Comparison of ENCODE assay signal across 24 cellular contexts in genomic region chr10:93804200-93804599, GRCh38. TPM values are rescaled to one million over a fixed set of nuclear protein-coding genes. Genes with fewer than 3 reads are reported as not detected.
"Had no signal": no experiment of that assay in that cellular context is flagged by ENCODE, and none has a peak within 500 bp of the region (broad histone marks: within the 10 kb centered on the region; RNA-seq: fewer than 3 reads in every experiment).

No MANE protein-coding gene starts in this region.

- H3K9me3 ChIP-seq: SJSA1 had no signal

- H3K4me3 ChIP-seq: SJSA1, SK-N-MC had no signal

- H3K36me3 ChIP-seq: SJSA1 had no signal

- H3K4me1 ChIP-seq: SJSA1 had no signal

- FAIRE-seq: HTR-8/SVneo, RCC 7860 had no signal

- DNase-seq: KBM-7, MV-4-11, NCI-H1048, NCI-H1105, NCI-H1417, NCI-H1436 treated with DMSO at 0.1 percent for 48 hours, NCI-H187, NCI-H2029, NCI-H2081 treated with DMSO at 0.1 percent for 48 hours, NCI-H2171 treated with DMSO at 0.1 percent for 48 hours, NCI-H510A, NCI-H524 treated with DMSO at 0.1 percent for 48 hours, NCI-H82, Right ventricle myocardium superior, RPMI8226, SIG-M5 had no signal

- H3K27ac ChIP-seq: HL-60, SJSA1, SK-N-MC had no signal

RNA-seq across cellular contexts. Expression of gene LGI1, which starts 46.5 kb away (rescaled TPM):
- total RNA-seq: LHCN-M2; MCF 10A; T-helper 1 cell treated with Interleukin-12 subunit alpha and Interleukin-12 subunit beta and Interleukin-4 antibody, amounts not matched to agents 30 ng/mL and 1 ng/mL, for 36 hours had no signal
